ENCODE assay signal across 26 cellular contexts in the genomic region with DNA sequence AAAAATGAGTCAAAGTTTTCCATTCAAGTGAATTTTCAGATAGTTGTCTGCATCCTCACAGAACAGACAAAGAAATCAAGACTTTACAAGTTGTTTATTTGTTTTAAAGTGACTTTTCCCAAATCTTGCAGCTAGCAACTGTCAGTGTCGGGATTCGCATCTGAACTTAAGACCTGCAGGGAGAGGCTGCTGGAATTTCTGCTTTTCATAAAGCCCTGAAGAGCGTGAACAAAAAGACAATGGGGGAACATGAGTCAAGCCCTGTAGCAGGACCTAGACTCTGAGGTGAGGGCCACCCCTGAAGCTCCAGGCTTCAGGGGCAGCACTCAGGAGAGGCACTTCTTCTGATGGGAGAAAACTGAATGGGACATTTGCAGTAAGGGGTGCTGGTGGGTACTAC.
A peak's percentile ranks its signal among the peaks of the same experiment; 100 is the strongest.
DNase-seq lines count a peak whose midpoint lies in the region; ATAC-seq and TF ChIP-seq lines count a peak whose summit lies in the region.
"Had no signal": no experiment of that assay in that cellular context is flagged by ENCODE, and none has a peak within 500 bp of the region (broad histone marks: within the 10 kb centered on the region; RNA-seq: fewer than 3 reads in every experiment).

No MANE protein-coding gene starts in this region.

- TF ChIP-seq POLR2A in esophagus muscularis mucosa (IDR thresholded peaks at IDR 0.05; ENCODE audit: low read depth), result no peak

- H3K27me3 ChIP-seq in SJSA1 (replicated peaks) (no peaks in the 10 kb centered on the region), esophagus muscularis mucosa (no peaks in the 10 kb centered on the region), smooth muscle cell (ENCODE audit: low read depth) (no peaks in the 10 kb centered on the region)
- H3K27me3 ChIP-seq: BE2C, BLaER1 had no signal

- H3K4me1 ChIP-seq in SJSA1 (replicated peaks) (peaks cover 44% of the 10 kb centered on the region), esophagus muscularis mucosa (peaks cover 0 to 10% (median 0%) of the 10 kb centered on the region in 4 donors), smooth muscle cell (ENCODE audit: low read depth) (no peaks in the 10 kb centered on the region)
- H3K4me1 ChIP-seq: BE2C had no signal

- no peaks in the 10 kb centered on the region for H3K36me3 ChIP-seq in SJSA1
- H3K36me3 ChIP-seq in esophagus muscularis mucosa, result no peaks in the 10 kb centered on the region
- no peaks in the 10 kb centered on the region for H3K36me3 ChIP-seq in smooth muscle cell (ENCODE audit: low read depth)
- H3K36me3 ChIP-seq: BE2C, BLaER1 had no signal

- no TSS peak for BruUV-seq in MCF 10A (replicated peaks; lab: Mats Ljungman, UMichigan)

- no peaks in the 10 kb centered on the region for H3F3A ChIP-seq in smooth muscle cell (ENCODE audit: low read depth)

- intact Hi-C loops in esophagus muscularis mucosa (cut with DNase I) (no loop called here), MCF 10A (cut with micrococcal nuclease) (no loop called here)

- no peak overlapping the region for H3K9ac ChIP-seq in smooth muscle cell (ENCODE audit: low read depth)
- H3K9ac ChIP-seq: BLaER1 had no signal

- no peaks in the 10 kb centered on the region for H3K9me3 ChIP-seq in SJSA1 (replicated peaks)
- H3K9me3 ChIP-seq in esophagus muscularis mucosa, result no peaks in the 10 kb centered on the region
- no peaks in the 10 kb centered on the region for H3K9me3 ChIP-seq in smooth muscle cell (replicated peaks; ENCODE audit: low read depth)
- H3K9me3 ChIP-seq: BE2C, BLaER1 had no signal

- CTCF ChIA-PET in activated naive CD4-positive, alpha-beta T cell treated with anti-CD3 and anti-CD28 coated beads, Interleukin-2, amount 10 ng/mL, durations not matched to agents 7 days and 5 days (lab: Charles Lee), result no interaction called here
- CTCF ChIA-PET in MCF 10A (lab: Yijun Ruan, JAX), result interaction anchor here (0.9 kb wide), 1 partner anchor 36 kb away, joined by 4 read pairs; no protein-coding TSS in a partner anchor

- H3K36me3 Mint-ChIP-seq in activated naive CD4-positive, alpha-beta T cell treated with anti-CD3 and anti-CD28 coated beads, Interleukin-2, amount 10 ng/mL, durations not matched to agents 7 days and 5 days, result no peaks in the 10 kb centered on the region
- H3K36me3 Mint-ChIP-seq in MCF 10A (ENCODE audit: insufficient read depth, unreplicated experiment), result no peaks in the 10 kb centered on the region
- H3K36me3 Mint-ChIP-seq: CD14-positive monocyte; CD4-positive, alpha-beta memory T cell; CD4-positive, CD25-positive, alpha-beta regulatory T cell had no signal

- H3K27ac Mint-ChIP-seq in activated naive CD4-positive, alpha-beta T cell treated with anti-CD3 and anti-CD28 coated beads, Interleukin-2, amount 10 ng/mL, durations not matched to agents 7 days and 5 days, result peak overlapping the region; percentile 16
- no peak overlapping the region for H3K27ac Mint-ChIP-seq in MCF 10A (ENCODE audit: low read depth, unreplicated experiment)
- H3K27ac Mint-ChIP-seq: CD14-positive monocyte; CD4-positive, alpha-beta memory T cell; CD4-positive, CD25-positive, alpha-beta regulatory T cell had no signal

- H3K4me2 ChIP-seq in smooth muscle cell, result no peak overlapping the region
- H3K4me2 ChIP-seq: BLaER1 had no signal

- no peaks in the 10 kb centered on the region for H3K79me2 ChIP-seq in smooth muscle cell (ENCODE audit: low read depth)

- TF ChIP-seq CTCF in esophagus muscularis mucosa (IDR thresholded peaks at IDR 0.05) (no peak), smooth muscle cell (IDR thresholded peaks at IDR 0.05; ENCODE audit: borderline replicate concordance, insufficient read depth, poor library complexity, severe bottlenecking) (no peak), MCF 10A (IDR thresholded peaks at IDR 0.05; ENCODE audit: unreplicated experiment) (no peak)

- H3K27me3 Mint-ChIP-seq in activated naive CD4-positive, alpha-beta T cell treated with anti-CD3 and anti-CD28 coated beads, Interleukin-2, amount 10 ng/mL, durations not matched to agents 7 days and 5 days, result no peaks in the 10 kb centered on the region
- H3K27me3 Mint-ChIP-seq in MCF 10A (ENCODE audit: insufficient read depth, unreplicated experiment), result no peaks in the 10 kb centered on the region

- WGBS in esophagus muscularis mucosa, result 98% methylated on average over 3 of the region's 3 CpGs
- WGBS in smooth muscle cell (ENCODE audit: low lambda C conversion rate), result 64% methylated on average over 3 of the region's 3 CpGs

- DNase-seq in activated naive CD4-positive, alpha-beta T cell treated with anti-CD3 and anti-CD28 coated beads, Interleukin-2, amount 10 ng/mL, durations not matched to agents 7 days and 5 days, result no peak
- DNase-seq in activated naive CD4-positive, alpha-beta T cell treated with Interleukin-2 at 50 U/mL for 16 hours, result no peak
- DNase-seq in SJSA1 (ENCODE audit: low read depth in 1 of 2, low spot score in 2 of 2), result peak; percentile 83 to 94
- DNase-seq in esophagus muscularis mucosa (ENCODE audit: extremely low spot score), result peak; percentile 89
- no peak for DNase-seq in smooth muscle cell (lab: John Stamatoyannopoulos, UW; ENCODE audit: unreplicated experiment)
- no peak for DNase-seq in MCF 10A (ENCODE audit: unreplicated experiment)
- no peak for DNase-seq in pons (ENCODE audit: low spot score)
- DNase-seq: 8988T; ACHN; BE2C; C1 segment of cervical spinal cord; CD4-positive, alpha-beta memory T cell; CD4-positive, CD25-positive, alpha-beta regulatory T cell; CD8-positive, alpha-beta memory T cell; COR-L47; DMS 273 treated with DMSO at 0.1 percent for 48 hours; DMS153; DMS53; DMS79; DND-41; EL; GDM1 had no signal

- ATAC-seq in GM21526 (IDR thresholded peaks at IDR 0.05; ENCODE audit: low FRiP score, unreplicated experiment), result no peak
- ATAC-seq: GM12878 had no signal

- H3K27ac ChIP-seq in SJSA1 (peak overlapping the region; percentile 93), esophagus muscularis mucosa (replicated peaks in 1 of 4) (no peak overlapping the region), smooth muscle cell (ENCODE audit: low read depth) (peak overlapping the region; percentile 41)
- H3K27ac ChIP-seq: BLaER1 had no signal

- H3K4me3 ChIP-seq in SJSA1 (no peak overlapping the region), esophagus muscularis mucosa (no peak overlapping the region), smooth muscle cell (no peak overlapping the region)
- H3K4me3 ChIP-seq: BLaER1, GM12878 had no signal

- POLR2A ChIA-PET in MCF 10A (lab: Yijun Ruan, JAX), result no interaction called here

- peak overlapping the region; percentile 57 for H2AFZ ChIP-seq in smooth muscle cell (ENCODE audit: low read depth)

- H4K20me1 ChIP-seq in smooth muscle cell (ENCODE audit: low read depth), result no peaks in the 10 kb centered on the region
- H4K20me1 ChIP-seq: BLaER1 had no signal

- no peak overlapping the region for H3K4me3 Mint-ChIP-seq in activated naive CD4-positive, alpha-beta T cell treated with anti-CD3 and anti-CD28 coated beads, Interleukin-2, amount 10 ng/mL, durations not matched to agents 7 days and 5 days
- H3K4me3 Mint-ChIP-seq in MCF 10A (ENCODE audit: unreplicated experiment), result no peak overlapping the region
- H3K4me3 Mint-ChIP-seq: CD14-positive monocyte; CD4-positive, alpha-beta memory T cell; CD4-positive, CD25-positive, alpha-beta regulatory T cell; CD8-positive, alpha-beta memory T cell had no signal

- H3K9me3 Mint-ChIP-seq in activated naive CD4-positive, alpha-beta T cell treated with anti-CD3 and anti-CD28 coated beads, Interleukin-2, amount 10 ng/mL, durations not matched to agents 7 days and 5 days, result peaks cover 6% of the 10 kb centered on the region
- H3K9me3 Mint-ChIP-seq in MCF 10A (ENCODE audit: unreplicated experiment), result no peaks in the 10 kb centered on the region
- H3K9me3 Mint-ChIP-seq: CD8-positive, alpha-beta memory T cell had no signal

- TF ChIP-seq EP300 in esophagus muscularis mucosa (IDR thresholded peaks at IDR 0.05), result no peak

- H3K4me1 Mint-ChIP-seq in activated naive CD4-positive, alpha-beta T cell treated with anti-CD3 and anti-CD28 coated beads, Interleukin-2, amount 10 ng/mL, durations not matched to agents 7 days and 5 days, result no peaks in the 10 kb centered on the region
- H3K4me1 Mint-ChIP-seq in MCF 10A (ENCODE audit: insufficient read depth, unreplicated experiment), result no peaks in the 10 kb centered on the region
- H3K4me1 Mint-ChIP-seq: CD14-positive monocyte; CD4-positive, alpha-beta memory T cell; CD4-positive, CD25-positive, alpha-beta regulatory T cell; CD8-positive, alpha-beta memory T cell had no signal

Comparison
In these comparisons a context has a peak if more than half of its experiments do, and no peak if none do; other contexts are left out.
1. DNase-seq: peak in SJSA1 (2 of 2) and esophagus muscularis mucosa (single experiment); none in activated naive CD4-positive, alpha-beta T cell treated with anti-CD3 and anti-CD28 coated beads, Interleukin-2, amount 10 ng/mL, durations not matched to agents 7 days and 5 days (single experiment), activated naive CD4-positive, alpha-beta T cell treated with Interleukin-2 at 50 U/mL for 16 hours (single experiment), smooth muscle cell (single experiment), MCF 10A (single experiment) and pons (single experiment).
2. H3K27ac ChIP-seq: peak in SJSA1 (single experiment) and smooth muscle cell (single experiment); none in esophagus muscularis mucosa (0 of 4).